1 cellular context compared by ENCODE assay signal in the genomic region with DNA sequence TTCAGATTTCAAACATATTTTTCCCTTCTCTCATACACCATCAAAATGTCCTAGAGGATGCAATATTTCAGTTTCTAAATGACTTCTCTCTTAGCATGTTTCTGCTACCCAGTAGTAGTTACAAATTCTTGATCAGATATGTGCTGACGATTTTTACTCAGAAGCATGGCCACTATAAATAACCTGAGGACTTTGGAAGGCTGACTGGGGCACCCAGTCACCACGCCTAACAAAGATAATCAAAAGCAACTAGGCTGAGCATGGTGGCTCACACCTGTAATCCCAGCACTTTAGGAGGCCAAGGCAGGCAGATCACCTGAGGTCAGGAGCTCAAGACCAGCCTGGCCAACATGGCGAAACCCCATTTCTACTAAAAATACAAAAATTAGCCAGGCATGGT.
A peak's percentile ranks its signal among the peaks of the same experiment; 100 is the strongest.
TF ChIP-seq lines count a peak whose summit lies in the region.
"Not testable (repeated sequence)": the region's sequence is repeated elsewhere in the genome, so short reads cannot be mapped to it uniquely, and the experiment has no call there.

No MANE protein-coding gene starts in this region.

TF ChIP-seq in K562, 482 proteins besides CTCF, POLR2A, EP300 and RAD21:
- TF ChIP-seq TEAD4 (IDR thresholded peaks at IDR 0.05; ENCODE audit: low read length) (0 out of 2 replicates have a peak, but pooled peaks have one; percentile 14), CREM (IDR thresholded peaks at IDR 0.05; ENCODE audit: low read depth) (0 out of 2 replicates have a peak, but pooled peaks have one; percentile 4), MEF2A (IDR thresholded peaks at IDR 0.05; ENCODE audit: control insufficient read depth, low read depth, low read length) (peak; percentile 61; the same call in 1 of the 2 replicates), EHMT2 (IDR thresholded peaks at IDR 0.05) (0 out of 2 replicates have a peak, but pooled peaks have one; percentile 19), DPF2 (IDR thresholded peaks at IDR 0.05) (0 out of 2 replicates have a peak, but pooled peaks have one; percentile 33), MEIS2 (IDR thresholded peaks at IDR 0.05; ENCODE audit: partially characterized antibody) (peak; percentile 65), MYC (IDR thresholded peaks at IDR 0.05; ENCODE audit: low read depth, low read length) (peak; percentile 31; the same call in 1 of the 2 replicates)
- not testable (repeated sequence) for TF ChIP-seq TEAD4 (CRISPR knock-in tag; IDR thresholded peaks at IDR 0.05; ENCODE audit: borderline replicate concordance); MYC (CRISPR knock-in tag; IDR thresholded peaks at IDR 0.05; ENCODE audit: borderline replicate concordance, low read depth)
- TF ChIP-seq, protein P1, sequence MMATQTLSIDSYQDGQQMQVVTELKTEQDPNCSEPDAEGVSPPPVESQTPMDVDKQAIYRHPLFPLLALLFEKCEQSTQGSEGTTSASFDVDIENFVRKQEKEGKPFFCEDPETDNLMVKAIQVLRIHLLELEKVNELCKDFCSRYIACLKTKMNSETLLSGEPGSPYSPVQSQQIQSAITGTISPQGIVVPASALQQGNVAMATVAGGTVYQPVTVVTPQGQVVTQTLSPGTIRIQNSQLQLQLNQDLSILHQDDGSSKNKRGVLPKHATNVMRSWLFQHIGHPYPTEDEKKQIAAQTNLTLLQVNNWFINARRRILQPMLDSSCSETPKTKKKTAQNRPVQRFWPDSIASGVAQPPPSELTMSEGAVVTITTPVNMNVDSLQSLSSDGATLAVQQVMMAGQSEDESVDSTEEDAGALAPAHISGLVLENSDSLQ (IDR thresholded peaks at IDR 0.05): peak; percentile 53
- TF ChIP-seq, protein P2, sequence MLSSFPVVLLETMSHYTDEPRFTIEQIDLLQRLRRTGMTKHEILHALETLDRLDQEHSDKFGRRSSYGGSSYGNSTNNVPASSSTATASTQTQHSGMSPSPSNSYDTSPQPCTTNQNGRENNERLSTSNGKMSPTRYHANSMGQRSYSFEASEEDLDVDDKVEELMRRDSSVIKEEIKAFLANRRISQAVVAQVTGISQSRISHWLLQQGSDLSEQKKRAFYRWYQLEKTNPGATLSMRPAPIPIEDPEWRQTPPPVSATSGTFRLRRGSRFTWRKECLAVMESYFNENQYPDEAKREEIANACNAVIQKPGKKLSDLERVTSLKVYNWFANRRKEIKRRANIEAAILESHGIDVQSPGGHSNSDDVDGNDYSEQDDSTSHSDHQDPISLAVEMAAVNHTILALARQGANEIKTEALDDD (IDR thresholded peaks at IDR 0.05): peak; percentile 88
